28 cellular contexts compared by ENCODE assay signal in genomic region chr14:93126124-93126523, GRCh38.
"Had no signal": no experiment of that assay in that cellular context is flagged by ENCODE, and none has a peak within 500 bp of the region (broad histone marks: within the 10 kb centered on the region; RNA-seq: fewer than 3 reads in every experiment).

No MANE protein-coding gene starts in this region.

- H3K27me3 ChIP-seq: adrenal gland, body of pancreas, cardiac muscle cell, colonic mucosa, esophagus squamous epithelium, gastroesophageal sphincter had no signal

- ATAC-seq: activated CD4-positive, alpha-beta T cell treated with anti-CD3 and anti-CD28 coated beads for 36 hours; activated CD8-positive, alpha-beta memory T cell treated with anti-CD3 and anti-CD28 coated beads, Interleukin-2, amount 10 ng/mL, durations not matched to agents 7 days and 5 days; activated CD8-positive, alpha-beta T cell treated with anti-CD3 and anti-CD28 coated beads, Interleukin-2, amount 10 ng/mL, durations not matched to agents 7 days and 5 days; activated naive CD8-positive, alpha-beta T cell treated with anti-CD3 and anti-CD28 coated beads, Interleukin-2, amount 50 U/mL, for 24 hours; body of pancreas; gastroesophageal sphincter had no signal

- H3K36me3 ChIP-seq: adrenal gland, cardiac muscle cell, colonic mucosa, esophagus squamous epithelium, gastroesophageal sphincter had no signal

- H3K4me3 ChIP-seq: adrenal gland, body of pancreas, cardiac muscle cell, colonic mucosa, esophagus squamous epithelium, gastroesophageal sphincter had no signal

- DNase-seq: activated CD4-positive, alpha-beta memory T cell treated with anti-CD3 and anti-CD28 coated beads for 36 hours; activated CD4-positive, alpha-beta T cell treated with anti-CD3 and anti-CD28 coated beads for 36 hours; activated CD4-positive, alpha-beta T cell treated with anti-CD3 and anti-CD28 coated beads, Interleukin-2, amount 10 ng/mL, durations not matched to agents 24 days and 14 days; activated CD4-positive, CD25-positive, alpha-beta regulatory T cell; activated CD4-positive, CD25-positive, alpha-beta regulatory T cell treated with anti-CD3 and anti-CD28 coated beads, Interleukin-2, amount 50 U/mL, for 72 hours; activated CD8-positive, alpha-beta memory T cell treated with anti-CD3 and anti-CD28 coated beads, Interleukin-2, amount 10 ng/mL, durations not matched to agents 7 days and 5 days; activated CD8-positive, alpha-beta memory T cell treated with anti-CD3 and anti-CD28 coated beads, Interleukin-2, amount 50 U/mL, for 4 hours; activated CD8-positive, alpha-beta T cell treated with anti-CD3 and anti-CD28 coated beads, Interleukin-2, amount 10 ng/mL, durations not matched to agents 7 days and 5 days; activated effector memory CD4-positive, alpha-beta T cell treated with anti-CD3 and anti-CD28 coated beads, Interleukin-2, amount 50 U/mL, for 16 hours; activated naive CD4-positive, alpha-beta T cell treated with anti-CD3 and anti-CD28 coated beads for 36 hours; activated naive CD8-positive, alpha-beta T cell treated with anti-CD3 and anti-CD28 coated beads for 36 hours; activated naive CD8-positive, alpha-beta T cell treated with anti-CD3 and anti-CD28 coated beads, Interleukin-2, amount 50 U/mL, for 24 hours; activated T-cell treated with anti-CD3 and anti-CD28 coated beads, Interleukin-2, amount 50 U/mL, for 1 hour; activated T-cell treated with anti-CD3 and anti-CD28 coated beads, Interleukin-2, amount 50 U/mL, for 48 hours; adrenal gland; amygdala; aorta; body of pancreas; central memory CD4-positive, alpha-beta T cell; cerebellar nuclear complex; colonic mucosa; effector CD8-positive, alpha-beta T cell; esophagus squamous epithelium; foreskin melanocyte; T-helper 2 cell had no signal

- H3K4me1 ChIP-seq: adrenal gland, colonic mucosa, esophagus squamous epithelium, gastroesophageal sphincter had no signal

- H3K9me3 ChIP-seq: adrenal gland, body of pancreas, colonic mucosa, esophagus squamous epithelium, gastroesophageal sphincter had no signal

- H3K27ac ChIP-seq: adrenal gland, body of pancreas, cardiac muscle cell, colonic mucosa, epithelial cell of prostate, esophagus squamous epithelium, gastroesophageal sphincter had no signal
